ENCODE assay signal across 8 cellular contexts in the genomic region with DNA sequence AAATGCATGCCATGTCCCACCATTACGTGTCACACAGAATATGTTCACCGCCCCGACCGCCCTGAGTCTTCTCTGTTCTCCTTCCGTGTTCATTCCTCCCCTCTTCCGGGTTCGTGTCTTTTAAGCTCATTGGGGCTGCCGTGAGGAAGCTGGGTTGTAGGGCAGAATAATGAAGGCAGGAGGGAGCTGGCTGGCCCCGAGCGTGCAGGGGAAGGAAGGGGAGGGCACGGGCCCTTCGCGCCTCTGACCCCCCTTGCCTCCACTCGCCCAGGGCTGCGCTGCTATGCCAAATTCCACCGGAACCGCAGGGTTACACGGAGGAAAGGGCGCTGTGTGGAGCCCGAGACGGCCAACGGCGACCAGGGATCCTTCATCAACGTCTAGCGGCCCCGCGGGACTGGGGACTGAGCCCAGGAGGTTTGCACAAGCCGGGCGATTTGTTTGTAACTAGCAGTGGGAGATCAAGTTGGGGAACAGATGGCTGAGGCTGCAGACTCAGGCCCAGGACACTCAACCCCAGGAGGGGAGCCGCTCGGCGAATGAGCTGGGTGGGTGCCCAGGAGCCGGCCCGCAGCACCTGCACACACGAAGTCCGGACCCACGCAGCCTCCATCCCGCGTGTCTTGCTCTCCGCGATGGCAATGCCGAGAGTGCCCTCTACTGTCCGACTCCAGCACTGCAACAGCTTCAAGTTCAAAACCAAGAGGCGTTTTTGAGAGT. TPM values are rescaled to one million over a fixed set of nuclear protein-coding genes. Genes with fewer than 3 reads are reported as not detected.
DNase-seq lines count a peak whose midpoint lies in the region; ATAC-seq and TF ChIP-seq lines count a peak whose summit lies in the region.

No MANE protein-coding gene starts in this region.

- H3F3A ChIP-seq in neural progenitor cell (ENCODE audit: low read depth): peaks cover 18% of the 10 kb centered on the region

- H3K36me3 ChIP-seq in HUES64 (ENCODE audit: insufficient read depth, low read length): peaks cover 24% of the 10 kb centered on the region
- H3K36me3 ChIP-seq in neural progenitor cell: no peaks in the 10 kb centered on the region

- peaks cover 2% of the 10 kb centered on the region for H3K27me3 Mint-ChIP-seq in activated T-helper 2 cell treated with anti-CD3 and anti-CD28 coated beads, Interferon-gamma antibody, Interleukin-2, Interleukin-4, amounts not matched to agents 10 μg/mL and 5 μg/mL and 100 μg/mL, durations not matched to agents 14 hours and 24 hours and 36 hours (ENCODE audit: low read depth)
- H3K27me3 Mint-ChIP-seq in neural progenitor cell (ENCODE audit: insufficient read depth, low read depth): no peaks in the 10 kb centered on the region
- H3K27me3 Mint-ChIP-seq in stimulated activated naive CD8-positive, alpha-beta T cell treated with anti-CD3 and anti-CD28 coated beads, Interleukin-15, amount 100 ng/mL, for 72 hours: no peaks in the 10 kb centered on the region

- ATAC-seq in stimulated activated naive CD8-positive, alpha-beta T cell treated with anti-CD3 and anti-CD28 coated beads, Interleukin-15, amount 100 ng/mL, for 72 hours: peak; percentile 87
- ATAC-seq in GM21390 (IDR thresholded peaks at IDR 0.05; ENCODE audit: unreplicated experiment): no peak

- H3K4me1 Mint-ChIP-seq in activated T-helper 2 cell treated with anti-CD3 and anti-CD28 coated beads, Interferon-gamma antibody, Interleukin-2, Interleukin-4, amounts not matched to agents 10 μg/mL and 5 μg/mL and 100 μg/mL, durations not matched to agents 14 hours and 24 hours and 36 hours (ENCODE audit: low read depth): peaks cover 10% of the 10 kb centered on the region
- peaks cover 15% of the 10 kb centered on the region for H3K4me1 Mint-ChIP-seq in neural progenitor cell
- H3K4me1 Mint-ChIP-seq in stimulated activated naive CD8-positive, alpha-beta T cell treated with anti-CD3 and anti-CD28 coated beads, Interleukin-15, amount 100 ng/mL, for 72 hours: peaks cover 17% of the 10 kb centered on the region

- WGBS in HUES64: 53% methylated on average over 44 of the region's 44 CpGs

- H3K27ac ChIP-seq in HUES64 (ENCODE audit: low read depth, low read length) (no peak overlapping the region; the same call in 1 of the 2 replicates), RWPE1 (peak overlapping the region; percentile 11; the same call in 1 of the 2 replicates), neural progenitor cell (no peak overlapping the region)

- H3K27me3 ChIP-seq in HUES64 (ENCODE audit: insufficient read depth, low read length) (no peaks in the 10 kb centered on the region), neural progenitor cell (no peaks in the 10 kb centered on the region)

- no peak overlapping the region for H3K9ac ChIP-seq in HUES64 (ENCODE audit: low read depth, low read length)
- H3K9ac ChIP-seq in neural progenitor cell: no peak overlapping the region

- POLR2A ChIA-PET in RWPE1 (lab: Yijun Ruan, JAX; ENCODE audit: low non-redundant PET): no interaction called here

- TF ChIP-seq CTCF in GM12865 (IDR thresholded peaks at IDR 0.05; ENCODE audit: insufficient read depth, low read depth, low read length, missing control alignments) (peak; percentile 97), RWPE1 (conservative IDR thresholded peaks at IDR 0.05; ENCODE audit: low read depth) (peak; percentile 94), fibroblast of the aortic adventitia (IDR thresholded peaks at IDR 0.05; ENCODE audit: insufficient read depth, low read length) (peak; percentile 98), neural progenitor cell (IDR thresholded peaks at IDR 0.05) (peak; percentile 98)

- H2AFZ ChIP-seq in neural progenitor cell (replicated peaks): no peak overlapping the region

- no peaks in the 10 kb centered on the region for H3K9me3 Mint-ChIP-seq in activated T-helper 2 cell treated with anti-CD3 and anti-CD28 coated beads, Interferon-gamma antibody, Interleukin-2, Interleukin-4, amounts not matched to agents 10 μg/mL and 5 μg/mL and 100 μg/mL, durations not matched to agents 14 hours and 24 hours and 36 hours
- no peaks in the 10 kb centered on the region for H3K9me3 Mint-ChIP-seq in neural progenitor cell
- H3K9me3 Mint-ChIP-seq in stimulated activated naive CD8-positive, alpha-beta T cell treated with anti-CD3 and anti-CD28 coated beads, Interleukin-15, amount 100 ng/mL, for 72 hours: no peaks in the 10 kb centered on the region

- peaks cover 20% of the 10 kb centered on the region for H4K20me1 ChIP-seq in neural progenitor cell (ENCODE audit: low read depth)

- intact Hi-C loops in activated T-helper 2 cell treated with anti-CD3 and anti-CD28 coated beads, Interferon-gamma antibody, Interleukin-2, Interleukin-4, amounts not matched to agents 10 μg/mL and 5 μg/mL and 100 μg/mL, durations not matched to agents 14 hours and 24 hours and 36 hours (cut with micrococcal nuclease): loop anchor here (2.0 kb wide), 1 partner anchor 69 kb away; no protein-coding TSS in a partner anchor

- no peaks in the 10 kb centered on the region for H3K79me2 ChIP-seq in neural progenitor cell (ENCODE audit: low read depth)

- H3K27ac Mint-ChIP-seq in activated T-helper 2 cell treated with anti-CD3 and anti-CD28 coated beads, Interferon-gamma antibody, Interleukin-2, Interleukin-4, amounts not matched to agents 10 μg/mL and 5 μg/mL and 100 μg/mL, durations not matched to agents 14 hours and 24 hours and 36 hours: peak overlapping the region; percentile 82
- H3K27ac Mint-ChIP-seq in neural progenitor cell: no peak overlapping the region
- peak overlapping the region; percentile 75 to 95 for H3K27ac Mint-ChIP-seq in stimulated activated naive CD8-positive, alpha-beta T cell treated with anti-CD3 and anti-CD28 coated beads, Interleukin-15, amount 100 ng/mL, for 72 hours

- H3K4me1 ChIP-seq in HUES64 (ENCODE audit: insufficient read depth, low read length): no peaks in the 10 kb centered on the region
- H3K4me1 ChIP-seq in neural progenitor cell: no peaks in the 10 kb centered on the region

- H3K4me3 ChIP-seq in GM12865 (ENCODE audit: low read depth, low read length): peak overlapping the region; percentile 49
- H3K4me3 ChIP-seq in HUES64 (ENCODE audit: low read length): peak overlapping the region; percentile 17; the same call in 1 of the 2 replicates
- H3K4me3 ChIP-seq in fibroblast of the aortic adventitia (ENCODE audit: low read depth, low read length): peak overlapping the region; percentile 48
- H3K4me3 ChIP-seq in neural progenitor cell: no peak overlapping the region

- CTCF ChIA-PET in RWPE1 (lab: Yijun Ruan, JAX): interaction anchor here (0.5 to 2.6 kb wide), 19 partner anchors 13 to 1905 kb away, joined by 3 to 21 read pairs (median 3); partner anchors contain the start of genes AGTRAP and FBXO6

- DNase-seq in GM12865 (ENCODE audit: low read depth) (peak; percentile 86), RWPE1 (ENCODE audit: low spot score) (peak; percentile 25), fibroblast of the aortic adventitia (ENCODE audit: low read depth) (peak; percentile 77), neural progenitor cell (ENCODE audit: low spot score) (peak; percentile 48)
- peak; percentile 69 for DNase-seq in activated T-helper 2 cell treated with anti-CD3 and anti-CD28 coated beads, Interferon-gamma antibody, Interleukin-2, Interleukin-4, amounts not matched to agents 10 μg/mL and 5 μg/mL and 100 μg/mL, durations not matched to agents 14 hours and 24 hours and 36 hours (ENCODE audit: low spot score)
- DNase-seq in stimulated activated naive CD8-positive, alpha-beta T cell treated with anti-CD3 and anti-CD28 coated beads, Interleukin-15, amount 100 ng/mL, for 72 hours: peak; percentile 76

- peak overlapping the region; percentile 39 for H3K4me2 ChIP-seq in neural progenitor cell

- H3K36me3 Mint-ChIP-seq in activated T-helper 2 cell treated with anti-CD3 and anti-CD28 coated beads, Interferon-gamma antibody, Interleukin-2, Interleukin-4, amounts not matched to agents 10 μg/mL and 5 μg/mL and 100 μg/mL, durations not matched to agents 14 hours and 24 hours and 36 hours (ENCODE audit: low read depth): no peaks in the 10 kb centered on the region
- peaks cover 5% of the 10 kb centered on the region for H3K36me3 Mint-ChIP-seq in neural progenitor cell

- H3K9me3 ChIP-seq in HUES64 (ENCODE audit: insufficient read depth, low read depth, low read length) (no peaks in the 10 kb centered on the region), neural progenitor cell (ENCODE audit: low read depth) (no peaks in the 10 kb centered on the region)

- H3K4me3 Mint-ChIP-seq in activated T-helper 2 cell treated with anti-CD3 and anti-CD28 coated beads, Interferon-gamma antibody, Interleukin-2, Interleukin-4, amounts not matched to agents 10 μg/mL and 5 μg/mL and 100 μg/mL, durations not matched to agents 14 hours and 24 hours and 36 hours (ENCODE audit: low read depth): peak overlapping the region; percentile 76
- peak overlapping the region; percentile 60 for H3K4me3 Mint-ChIP-seq in neural progenitor cell
- H3K4me3 Mint-ChIP-seq in stimulated activated naive CD8-positive, alpha-beta T cell treated with anti-CD3 and anti-CD28 coated beads, Interleukin-15, amount 100 ng/mL, for 72 hours: peak overlapping the region; percentile 78 to 91

RNA-seq across cellular contexts. Expression of gene AGTRAP, which starts 16.5 kb away (rescaled TPM):
- polyA plus RNA-seq in HUES64 (2013, experiment 1 of 2): 43.9 TPM
- 50.5 TPM for polyA plus RNA-seq in HUES64 (2013, experiment 2 of 2)
- 8.6 and 9.7 TPM in 2 replicates for total RNA-seq in activated T-helper 2 cell treated with anti-CD3 and anti-CD28 coated beads, Interferon-gamma antibody, Interleukin-2, Interleukin-4, amounts not matched to agents 10 μg/mL and 5 μg/mL and 100 μg/mL, durations not matched to agents 14 hours and 24 hours and 36 hours
- 15.0 and 49.4 TPM in 2 replicates for total RNA-seq in fibroblast of the aortic adventitia (ENCODE audit: low replicate concordance)
- 12.4 and 67.7 TPM in 2 replicates for total RNA-seq in neural progenitor cell (ENCODE audit: low replicate concordance)

RNA-seq across cellular contexts. Expression of gene DRAXIN, which starts 28.0 kb away (rescaled TPM):
- polyA plus RNA-seq in HUES64 (2013, experiment 1 of 2): 20.7 TPM
- polyA plus RNA-seq in HUES64 (2013, experiment 2 of 2): 19.1 TPM
- total RNA-seq in activated T-helper 2 cell treated with anti-CD3 and anti-CD28 coated beads, Interferon-gamma antibody, Interleukin-2, Interleukin-4, amounts not matched to agents 10 μg/mL and 5 μg/mL and 100 μg/mL, durations not matched to agents 14 hours and 24 hours and 36 hours: 0.07 TPM in 2 replicates
- total RNA-seq in fibroblast of the aortic adventitia (ENCODE audit: low replicate concordance): 2.4 TPM in 1 of 2 replicates, not detected in the other
- total RNA-seq in neural progenitor cell (ENCODE audit: low replicate concordance): 27.1 and 31.3 TPM in 2 replicates

RNA-seq across cellular contexts. Expression of gene MAD2L2, which starts 38.5 kb away (rescaled TPM):
- polyA plus RNA-seq in HUES64 (2013, experiment 1 of 2): 213 TPM
- polyA plus RNA-seq in HUES64 (2013, experiment 2 of 2): 198 TPM
- total RNA-seq in activated T-helper 2 cell treated with anti-CD3 and anti-CD28 coated beads, Interferon-gamma antibody, Interleukin-2, Interleukin-4, amounts not matched to agents 10 μg/mL and 5 μg/mL and 100 μg/mL, durations not matched to agents 14 hours and 24 hours and 36 hours: 77.1 and 78.0 TPM in 2 replicates
- total RNA-seq in fibroblast of the aortic adventitia (ENCODE audit: low replicate concordance) (17.6 and 33.1 TPM in 2 replicates), neural progenitor cell (ENCODE audit: low replicate concordance) (108 and 164 TPM in 2 replicates)

RNA-seq across cellular contexts. Expression of gene C1orf167, which starts 42.5 kb away (rescaled TPM):
- 0.85 TPM for polyA plus RNA-seq in HUES64 (2013, experiment 1 of 2)
- polyA plus RNA-seq in HUES64 (2013, experiment 2 of 2): 0.76 TPM
- not detected in 2 replicates for total RNA-seq in activated T-helper 2 cell treated with anti-CD3 and anti-CD28 coated beads, Interferon-gamma antibody, Interleukin-2, Interleukin-4, amounts not matched to agents 10 μg/mL and 5 μg/mL and 100 μg/mL, durations not matched to agents 14 hours and 24 hours and 36 hours
- total RNA-seq in fibroblast of the aortic adventitia (ENCODE audit: low replicate concordance) (0.36 TPM in 1 of 2 replicates, not detected in the other), neural progenitor cell (ENCODE audit: low replicate concordance) (0.22 TPM in 1 of 2 replicates, not detected in the other)

RNA-seq across cellular contexts. Expression of gene FBXO6, which starts 55.5 kb away (rescaled TPM):
- polyA plus RNA-seq in HUES64 (2013, experiment 1 of 2): 0.35 TPM
- polyA plus RNA-seq in HUES64 (2013, experiment 2 of 2): 0.38 TPM
- total RNA-seq in activated T-helper 2 cell treated with anti-CD3 and anti-CD28 coated beads, Interferon-gamma antibody, Interleukin-2, Interleukin-4, amounts not matched to agents 10 μg/mL and 5 μg/mL and 100 μg/mL, durations not matched to agents 14 hours and 24 hours and 36 hours: 13.5 and 13.8 TPM in 2 replicates
- total RNA-seq in fibroblast of the aortic adventitia (ENCODE audit: low replicate concordance) (3.4 and 4.5 TPM in 2 replicates), neural progenitor cell (ENCODE audit: low replicate concordance) (1.2 and 1.7 TPM in 2 replicates)

Comparison
In these comparisons a context has a peak if more than half of its experiments do, and no peak if none do; other contexts are left out.
1. DNase-seq: peak in every context shown above with its lines; median percentile 86 in GM12865; 77 in fibroblast of the aortic adventitia; 76 in stimulated activated naive CD8-positive, alpha-beta T cell treated with anti-CD3 and anti-CD28 coated beads, Interleukin-15, amount 100 ng/mL, for 72 hours; 69 in activated T-helper 2 cell treated with anti-CD3 and anti-CD28 coated beads, Interferon-gamma antibody, Interleukin-2, Interleukin-4, amounts not matched to agents 10 μg/mL and 5 μg/mL and 100 μg/mL, durations not matched to agents 14 hours and 24 hours and 36 hours; 48 in neural progenitor cell; 25 in RWPE1.